Comparison of ENCODE assay signal across 15 cellular contexts in the genomic region with DNA sequence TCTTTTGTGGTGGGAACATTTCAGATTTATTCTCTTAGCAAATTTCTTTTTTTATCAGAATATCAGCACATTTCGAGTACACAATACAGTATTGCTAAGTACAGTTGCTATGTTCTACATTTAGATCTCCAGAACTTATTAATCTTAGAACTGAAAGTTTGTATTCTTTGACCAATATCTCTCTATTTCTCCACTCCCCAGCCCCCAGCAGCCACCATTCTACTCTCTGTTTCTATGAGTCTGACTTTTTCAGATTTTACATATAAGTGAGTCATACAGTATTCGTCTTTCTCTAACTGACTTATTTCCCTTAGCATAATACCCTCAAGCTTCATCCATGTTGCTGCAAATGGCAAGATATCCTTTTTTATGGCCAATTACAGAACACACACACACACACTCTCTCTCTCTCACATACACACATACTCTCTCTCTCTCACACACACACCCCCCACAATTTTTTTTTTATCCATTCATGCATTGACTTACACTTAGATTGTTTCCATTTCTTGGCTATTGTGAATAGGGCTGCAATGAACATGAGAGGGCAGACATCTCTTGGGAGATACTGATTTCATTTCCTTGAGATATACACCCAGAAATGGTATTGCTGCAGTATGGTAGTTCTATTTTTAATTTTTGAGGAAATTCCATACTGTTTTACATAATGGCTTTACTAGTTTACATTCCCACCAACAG. TPM values are rescaled to one million over a fixed set of nuclear protein-coding genes. Genes with fewer than 3 reads are reported as not detected.
DNase-seq lines count a peak whose midpoint lies in the region; ATAC-seq and TF ChIP-seq lines count a peak whose summit lies in the region.
"Had no signal": no experiment of that assay in that cellular context is flagged by ENCODE, and none has a peak within 500 bp of the region (broad histone marks: within the 10 kb centered on the region; RNA-seq: fewer than 3 reads in every experiment).

No MANE protein-coding gene starts in this region.

- H3K4ac ChIP-seq in H9 (ENCODE audit: low read depth, low read length), result no peak overlapping the region

- no peaks in the 10 kb centered on the region for H3K27me3 ChIP-seq in GM06990 (replicated peaks; ENCODE audit: control insufficient read depth, insufficient read depth, low read length)
- H3K27me3 ChIP-seq in H9 (ENCODE audit: insufficient read depth, low read length), result no peaks in the 10 kb centered on the region

- no peak overlapping the region for H3K56ac ChIP-seq in H9 (ENCODE audit: insufficient read length, low read depth, low read length)

- peaks cover 6% of the 10 kb centered on the region; the same call in 1 of the 2 replicates for H3K27me3 Mint-ChIP-seq in H9 (ENCODE audit: low read depth)

- peaks cover 0 to 14% (median 4%) of the 10 kb centered on the region in 3 experiments; a peak in 4 of 7 replicates for H3K36me3 Mint-ChIP-seq in H9 (ENCODE audit: insufficient read depth in 1 of 3, low read depth in 3 of 3)

- ATAC-seq in GM18519 (IDR thresholded peaks at IDR 0.05; ENCODE audit: low FRiP score, unreplicated experiment), result peak; percentile 71
- peak; percentile 48 for ATAC-seq in HG02981 (IDR thresholded peaks at IDR 0.05; ENCODE audit: unreplicated experiment)
- no peak for ATAC-seq in GM19397 (IDR thresholded peaks at IDR 0.05; ENCODE audit: unreplicated experiment)
- no peak for ATAC-seq in HG03457 (IDR thresholded peaks at IDR 0.05; ENCODE audit: unreplicated experiment)

- TF ChIP-seq CTCF in GM06990 (IDR thresholded peaks at IDR 0.05; ENCODE audit: insufficient read depth, low read length, poor library complexity, severe bottlenecking) (no peak), epithelial cell of esophagus (IDR thresholded peaks at IDR 0.05; ENCODE audit: insufficient read depth, low read depth, low read length, missing control alignments) (no peak), H9 (conservative IDR thresholded peaks at IDR 0.05) (no peak)

- no peak overlapping the region for H3K4me2 ChIP-seq in H9 (ENCODE audit: insufficient read depth, insufficient read length, low read length)

- H3K36me3 ChIP-seq in GM06990 (ENCODE audit: control insufficient read depth, insufficient read depth, low read length), result no peaks in the 10 kb centered on the region

- no peak overlapping the region for H2AFZ ChIP-seq in H9 (ENCODE audit: low read length)

- H3K14ac ChIP-seq in H9 (ENCODE audit: insufficient read depth, low read length), result no peak overlapping the region

- H3K18ac ChIP-seq in H9 (ENCODE audit: insufficient read length, low read depth, low read length), result no peak overlapping the region

- H3K4me3 ChIP-seq in GM06990 (replicated peaks; ENCODE audit: low read depth, low read length) (no peak overlapping the region), epithelial cell of esophagus (ENCODE audit: low read length) (no peak overlapping the region)

- H4K8ac ChIP-seq in H9 (replicated peaks; ENCODE audit: insufficient read length, low read depth, low read length), result no peak overlapping the region

- peaks cover 29% of the 10 kb centered on the region for H3K9me3 ChIP-seq in H9 (ENCODE audit: control insufficient read depth, low read depth, low read length)

- H4K91ac ChIP-seq in H9 (ENCODE audit: insufficient read length, low read depth, low read length), result no peak overlapping the region

- no CpG with 5 or more reads among the region's 2 CpGs for WGBS in H9 (ENCODE audit: extremely low coverage, insufficient read length, low lambda C conversion rate)

- peaks cover 62 to 75% of the 10 kb centered on the region in 2 experiments for H3K9me3 Mint-ChIP-seq in H9

- no peak overlapping the region for H2BK120ac ChIP-seq in H9 (ENCODE audit: low read depth, low read length, poor library complexity, severe bottlenecking)

- H3K79me2 ChIP-seq in H9 (ENCODE audit: insufficient read depth, low read length), result no peaks in the 10 kb centered on the region

- no peaks in the 10 kb centered on the region for H3K23me2 ChIP-seq in H9 (ENCODE audit: insufficient read length, low read depth, low read length, poor library complexity, severe bottlenecking)

- H3K27ac Mint-ChIP-seq in H9, result no peak overlapping the region
- H3K27ac Mint-ChIP-seq: activated T-helper 2 cell treated with anti-CD3 and anti-CD28 coated beads, Interferon-gamma antibody, Interleukin-2, Interleukin-4, amounts not matched to agents 10 μg/mL and 5 μg/mL and 100 μg/mL, durations not matched to agents 14 hours and 24 hours and 36 hours; naive B cell had no signal

- no peaks in the 10 kb centered on the region for H3K79me1 ChIP-seq in H9 (ENCODE audit: insufficient read depth, low read depth, low read length, poor library complexity, severe bottlenecking)

- no peak overlapping the region for H3K9ac ChIP-seq in H9 (ENCODE audit: extremely low read depth, insufficient read length, low read length)

- no peaks in the 10 kb centered on the region for H3K4me1 ChIP-seq in H9 (ENCODE audit: insufficient read depth, low read length)

- H4K5ac ChIP-seq in H9 (ENCODE audit: insufficient read length, low read depth, low read length), result no peak overlapping the region

- no peaks in the 10 kb centered on the region for H4K20me1 ChIP-seq in H9 (ENCODE audit: control insufficient read depth, insufficient read depth, insufficient read length)

- DNase-seq in GM06990 (ENCODE audit: extremely low read depth, insufficient read length), result peak; percentile 7
- DNase-seq in epithelial cell of esophagus (ENCODE audit: low read depth), result peak; percentile 16
- DNase-seq in NCI-H2081 treated with DMSO at 0.1 percent for 48 hours (lab: John Stamatoyannopoulos, UW), result no peak
- DNase-seq in H9, result no peak
- DNase-seq: effector memory CD4-positive, alpha-beta T cell; naive B cell; NCI-H748 treated with DMSO at 0.1 percent for 48 hours; SHP77 treated with DMSO at 0.1 percent for 48 hours had no signal

- H2BK5ac ChIP-seq in H9 (ENCODE audit: insufficient read length, low read length), result no peak overlapping the region

- no peak overlapping the region for H2BK12ac ChIP-seq in H9 (ENCODE audit: insufficient read length, low read depth, low read length)

- H2BK20ac ChIP-seq in H9 (ENCODE audit: low read depth, low read length, poor library complexity, severe bottlenecking), result no peak overlapping the region

- H3K27ac ChIP-seq in H9 (ENCODE audit: insufficient read length, low read depth, low read length), result no peak overlapping the region

- no peak overlapping the region for H2BK15ac ChIP-seq in H9 (ENCODE audit: low read depth, low read length)

- no peaks in the 10 kb centered on the region for H3K4me1 Mint-ChIP-seq in H9
- H3K4me1 Mint-ChIP-seq: naive B cell had no signal

- H2AK5ac ChIP-seq in H9 (ENCODE audit: insufficient read length, low read length), result no peak overlapping the region

- no peak overlapping the region for H3T11ph ChIP-seq in H9 (ENCODE audit: low read length)

- no peak overlapping the region for H3K4me3 Mint-ChIP-seq in H9
- H3K4me3 Mint-ChIP-seq: naive B cell had no signal

- H3K23ac ChIP-seq in H9 (ENCODE audit: insufficient read length, low read depth, low read length), result no peak overlapping the region

RNA-seq across cellular contexts. Expression of gene RPTN, which starts 15.7 kb away (rescaled TPM):
- not detected in 2 replicates for total RNA-seq in H9 (2021)
- total RNA-seq: activated T-helper 2 cell treated with anti-CD3 and anti-CD28 coated beads, Interferon-gamma antibody, Interleukin-2, Interleukin-4, amounts not matched to agents 10 μg/mL and 5 μg/mL and 100 μg/mL, durations not matched to agents 14 hours and 24 hours and 36 hours; G401; glomerular endothelial cell had no signal

RNA-seq across cellular contexts. Expression of gene TCHH, which starts 28.1 kb away (rescaled TPM):
- not detected in 2 replicates for total RNA-seq in H9 (2021)
- total RNA-seq: G401 had no signal

RNA-seq across cellular contexts. Expression of gene TCHHL1, which starts 54.4 kb away (rescaled TPM):
- not detected in 2 replicates for total RNA-seq in H9 (2021)
- total RNA-seq: activated T-helper 2 cell treated with anti-CD3 and anti-CD28 coated beads, Interferon-gamma antibody, Interleukin-2, Interleukin-4, amounts not matched to agents 10 μg/mL and 5 μg/mL and 100 μg/mL, durations not matched to agents 14 hours and 24 hours and 36 hours; G401; glomerular endothelial cell had no signal

Comparison
In these comparisons a context has a peak if more than half of its experiments do, and no peak if none do; other contexts are left out.
1. DNase-seq: peak in GM06990 (single experiment) and epithelial cell of esophagus (single experiment); none in NCI-H2081 treated with DMSO at 0.1 percent for 48 hours (single experiment) and H9 (single experiment).
2. ATAC-seq: peak in GM18519 (single experiment) and HG02981 (single experiment); none in GM19397 (single experiment) and HG03457 (single experiment).